Comparison of ENCODE assay signal across 19 cellular contexts in the genomic region with DNA sequence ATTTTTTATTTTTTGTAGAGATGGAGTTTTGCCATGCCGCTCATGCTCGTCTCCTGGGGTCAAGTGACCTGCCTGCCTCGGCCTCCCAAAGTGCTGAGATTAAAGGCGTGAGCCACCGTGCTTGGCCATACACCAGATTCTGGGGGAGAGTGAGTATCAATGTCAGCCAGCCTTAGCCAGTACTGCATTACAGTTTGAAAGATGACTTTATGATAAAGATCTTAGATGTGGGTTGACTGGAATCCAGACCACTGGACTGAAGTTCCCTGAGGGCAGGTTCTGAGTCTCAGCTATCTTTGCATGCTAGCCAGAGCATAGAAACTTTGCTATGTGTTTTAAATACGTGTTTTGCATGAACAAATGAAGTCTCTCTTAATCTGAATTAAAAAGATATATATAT.
A peak's percentile ranks its signal among the peaks of the same experiment; 100 is the strongest.
DNase-seq lines count a peak whose midpoint lies in the region; ATAC-seq and TF ChIP-seq lines count a peak whose summit lies in the region.
"Had no signal": no experiment of that assay in that cellular context is flagged by ENCODE, and none has a peak within 500 bp of the region (broad histone marks: within the 10 kb centered on the region; RNA-seq: fewer than 3 reads in every experiment).

No MANE protein-coding gene starts in this region.

- H2AK5ac ChIP-seq in mesendoderm (ENCODE audit: low read length), result no peak overlapping the region

- H3K36me3 ChIP-seq in HUES6 (ENCODE audit: control insufficient read depth, insufficient read depth, low read length) (no peaks in the 10 kb centered on the region), mesendoderm (ENCODE audit: control insufficient read depth, insufficient read depth, low read length) (no peaks in the 10 kb centered on the region)

- ATAC-seq in WTC11 (no peak), GM19324 (IDR thresholded peaks at IDR 0.05; ENCODE audit: low FRiP score, unreplicated experiment) (no peak), GM21367 (IDR thresholded peaks at IDR 0.05; ENCODE audit: unreplicated experiment) (no peak)
- ATAC-seq: A549, HCT116 had no signal

- peaks cover 57% of the 10 kb centered on the region for H3K4me1 ChIP-seq in HUES6 (ENCODE audit: control insufficient read depth, insufficient read depth, low read length)
- peaks cover 21% of the 10 kb centered on the region for H3K4me1 ChIP-seq in mesendoderm (ENCODE audit: control insufficient read depth, low read depth, low read length)
- H3K4me1 ChIP-seq: A549 had no signal

- H3K9ac ChIP-seq in HUES6 (ENCODE audit: low read length) (no peak overlapping the region), mesendoderm (ENCODE audit: low read length) (no peak overlapping the region)

- no peak overlapping the region for H3K4me3 ChIP-seq in HUES6 (ENCODE audit: low read depth, low read length)
- no peak overlapping the region for H3K4me3 ChIP-seq in mesendoderm (ENCODE audit: low read length)
- H3K4me3 ChIP-seq: A549 had no signal

- no peak overlapping the region for H2BK120ac ChIP-seq in mesendoderm (ENCODE audit: low read depth, low read length)

- H3K79me2 ChIP-seq in mesendoderm (ENCODE audit: control insufficient read depth, insufficient read depth, low read length), result no peaks in the 10 kb centered on the region

- peaks cover 71% of the 10 kb centered on the region for H3K4me1 Mint-ChIP-seq in WTC11

- H3K27ac Mint-ChIP-seq in WTC11, result peak overlapping the region; percentile 99

- no CpG with 5 or more reads among the region's 6 CpGs for WGBS in mesendoderm (ENCODE audit: extremely low coverage, insufficient coverage, low lambda C conversion rate)

- H3K18ac ChIP-seq in mesendoderm (ENCODE audit: low read length), result no peak overlapping the region

- H3K23ac ChIP-seq in mesendoderm (ENCODE audit: low read length), result no peak overlapping the region

- H3K27me3 Mint-ChIP-seq in WTC11 (ENCODE audit: low read depth), result no peaks in the 10 kb centered on the region
- H3K27me3 Mint-ChIP-seq: CD4-positive, alpha-beta memory T cell had no signal

- CTCF ChIA-PET in WTC11 (lab: Charles Lee), result interaction anchor here (0.6 to 1.5 kb wide), 5 partner anchors 9 to 180 kb away, joined by 3 to 9 read pairs (median 3); no protein-coding TSS in a partner anchor

- H3K4ac ChIP-seq in mesendoderm (ENCODE audit: low read depth, low read length), result peak overlapping the region; percentile 73

- H3K56ac ChIP-seq in mesendoderm (ENCODE audit: low read length), result peak overlapping the region; percentile 76

- H3K4me2 ChIP-seq in mesendoderm (ENCODE audit: low read length), result no peak overlapping the region
- H3K4me2 ChIP-seq: A549 had no signal

- no peak overlapping the region for H4K8ac ChIP-seq in mesendoderm (ENCODE audit: low read depth, low read length)

- H2BK5ac ChIP-seq in mesendoderm (ENCODE audit: low read length), result peak overlapping the region; percentile 93

- H3K27me3 ChIP-seq in HUES6 (ENCODE audit: control insufficient read depth, insufficient read depth, low read length), result no peaks in the 10 kb centered on the region
- no peaks in the 10 kb centered on the region for H3K27me3 ChIP-seq in mesendoderm (ENCODE audit: insufficient read depth, low read length, poor library complexity)

- H2BK15ac ChIP-seq in mesendoderm (replicated peaks; ENCODE audit: low read depth), result no peak overlapping the region

- H3K9me3 Mint-ChIP-seq in WTC11, result no peaks in the 10 kb centered on the region

- H3K36me3 Mint-ChIP-seq in WTC11, result peaks cover 9% of the 10 kb centered on the region

- H4K5ac ChIP-seq in mesendoderm (ENCODE audit: low read length), result no peak overlapping the region

- DNase-seq in EH (ENCODE audit: low read depth) (peak; percentile 24), WTC11 (ENCODE audit: low spot score) (no peak), mesendoderm (no peak), NCI-H82 treated with DMSO at 0.1 percent for 48 hours (lab: John Stamatoyannopoulos, UW; ENCODE audit: unreplicated experiment) (no peak), NCI-H1417 treated with DMSO at 0.1 percent for 48 hours (lab: John Stamatoyannopoulos, UW) (no peak)
- DNase-seq: 8988T; C1 segment of cervical spinal cord; Calu3; CD4-positive, alpha-beta memory T cell; COR-L47; DMS53; DMS79 treated with DMSO at 0.1 percent for 48 hours; GOT3; H7 had no signal

- POLR2A ChIA-PET in WTC11 (lab: Charles Lee), result interaction anchor here (1.2 kb wide), 1 partner anchor 9 kb away, joined by 13 read pairs; no protein-coding TSS in a partner anchor

- H3K4me3 Mint-ChIP-seq in WTC11, result no peak overlapping the region
- H3K4me3 Mint-ChIP-seq: CD4-positive, alpha-beta memory T cell had no signal

- TF ChIP-seq CTCF in WTC11 (IDR thresholded peaks at IDR 0.05), result no peak

- H3K79me1 ChIP-seq in mesendoderm (ENCODE audit: low read length), result no peaks in the 10 kb centered on the region

- H3K27ac ChIP-seq in HUES6 (ENCODE audit: low read depth, low read length), result peak overlapping the region; percentile 48; the same call in 1 of the 2 replicates
- no peak overlapping the region for H3K27ac ChIP-seq in mesendoderm (ENCODE audit: low read depth, low read length)
- H3K27ac ChIP-seq: A549 had no signal

- no peaks in the 10 kb centered on the region for H3K9me3 ChIP-seq in HUES6 (ENCODE audit: control insufficient read depth, insufficient read depth, low read depth, low read length)
- H3K9me3 ChIP-seq: A549 had no signal

TF ChIP-seq in WTC11, 78 proteins besides CTCF, POLR2A, EP300 and RAD21:
- no peak for TF ChIP-seq ZNF138 (CRISPR knock-in tag; conservative IDR thresholded peaks at IDR 0.05)
- 0 out of 2 replicates have a peak, but pooled peaks have one; percentile 20 for TF ChIP-seq SP1 (CRISPR knock-in tag; conservative IDR thresholded peaks at IDR 0.05)
- TF ChIP-seq ZNF416 (CRISPR knock-in tag; IDR thresholded peaks at IDR 0.05), result no peak
- TF ChIP-seq GRHL2 (CRISPR knock-in tag; IDR thresholded peaks at IDR 0.05; ENCODE audit: insufficient replicate concordance, severe bottlenecking), result no peak
